ENCODE assay signal across 15 cellular contexts in genomic region chr10:79397575-79398303, GRCh38. TPM values are rescaled to one million over a fixed set of nuclear protein-coding genes. Genes with fewer than 3 reads are reported as not detected.
DNase-seq lines count a peak whose midpoint lies in the region; ATAC-seq and TF ChIP-seq lines count a peak whose summit lies in the region.
"Had no signal": no experiment of that assay in that cellular context is flagged by ENCODE, and none has a peak within 500 bp of the region (broad histone marks: within the 10 kb centered on the region; RNA-seq: fewer than 3 reads in every experiment).

No MANE protein-coding gene starts in this region.

- DNase-seq in BE2C (peak; percentile 82), astrocyte of the spinal cord (ENCODE audit: low read depth, low spot score) (peak; percentile 59), right atrium auricular region (ENCODE audit: low spot score) (no peak), NCI-H1092 (lab: John Stamatoyannopoulos, UW) (no peak), mesendoderm (no peak)
- DNase-seq in effector memory CD8-positive, alpha-beta T cell: no peak
- DNase-seq: amniotic stem cell; foreskin keratinocyte; GF-D8; NCI-H1436; stimulated activated CD4-positive, alpha-beta T cell treated with anti-CD3 and anti-CD28 coated beads, Interleukin-12 subunit alpha, Interleukin-12 subunit beta, amount 100 ng/mL, for 4 hours; stimulated activated CD8-positive, alpha-beta memory T cell treated with anti-CD3 and anti-CD28 coated beads, Interleukin-4, amount 100 ng/mL, for 48 hours had no signal

- H3K56ac ChIP-seq in mesendoderm (ENCODE audit: low read length): no peak overlapping the region

- H2AFZ ChIP-seq in parathyroid adenoma: no peak overlapping the region

- no peaks in the 10 kb centered on the region for H3K36me3 ChIP-seq in BE2C
- peaks cover 15% of the 10 kb centered on the region for H3K36me3 ChIP-seq in right atrium auricular region
- H3K36me3 ChIP-seq in parathyroid adenoma (ENCODE audit: control insufficient read depth, insufficient read depth, low read length): no peaks in the 10 kb centered on the region
- no peaks in the 10 kb centered on the region for H3K36me3 ChIP-seq in mesendoderm (ENCODE audit: control insufficient read depth, insufficient read depth, low read length)

- no CpG with 5 or more reads among the region's 17 CpGs for WGBS in mesendoderm (ENCODE audit: extremely low coverage, insufficient coverage, low lambda C conversion rate)

- H3K27me3 ChIP-seq in BE2C (no peaks in the 10 kb centered on the region), right atrium auricular region (no peaks in the 10 kb centered on the region), parathyroid adenoma (ENCODE audit: control insufficient read depth, insufficient read depth, low read length) (no peaks in the 10 kb centered on the region), mesendoderm (ENCODE audit: insufficient read depth, low read length, poor library complexity) (no peaks in the 10 kb centered on the region)

- no peak for ATAC-seq in effector memory CD8-positive, alpha-beta T cell (replicated peaks)
- ATAC-seq in HG02981 (IDR thresholded peaks at IDR 0.05; ENCODE audit: unreplicated experiment): no peak
- ATAC-seq: foreskin keratinocyte had no signal

- H3K27ac Mint-ChIP-seq in effector memory CD8-positive, alpha-beta T cell: peak overlapping the region in 1 of 2 donors; percentile 51
- H3K27ac Mint-ChIP-seq: memory B cell had no signal

- no peak overlapping the region for H3K4me3 ChIP-seq in BE2C (ENCODE audit: low read depth, low read length)
- no peak overlapping the region for H3K4me3 ChIP-seq in astrocyte of the spinal cord (ENCODE audit: low read depth, low read length)
- no peak overlapping the region for H3K4me3 ChIP-seq in right atrium auricular region
- no peak overlapping the region for H3K4me3 ChIP-seq in parathyroid adenoma (ENCODE audit: low read depth, low read length)
- no peak overlapping the region for H3K4me3 ChIP-seq in mesendoderm (ENCODE audit: low read length)

- H3K4me1 ChIP-seq in BE2C (peaks cover 10% of the 10 kb centered on the region), right atrium auricular region (peaks cover 0 to 2% of the 10 kb centered on the region in 2 donors), parathyroid adenoma (peaks cover 21% of the 10 kb centered on the region), mesendoderm (ENCODE audit: control insufficient read depth, low read depth, low read length) (peaks cover 7% of the 10 kb centered on the region)
- H3K4me1 ChIP-seq: foreskin keratinocyte had no signal

- H3K4ac ChIP-seq in mesendoderm (ENCODE audit: low read depth, low read length): no peak overlapping the region

- H2BK15ac ChIP-seq in mesendoderm (replicated peaks; ENCODE audit: low read depth): no peak overlapping the region

- H3K4me2 ChIP-seq in parathyroid adenoma (ENCODE audit: low read length): no peak overlapping the region
- no peak overlapping the region for H3K4me2 ChIP-seq in mesendoderm (ENCODE audit: low read length)

- H3K27ac ChIP-seq in right atrium auricular region (peak overlapping the region; percentile 86 to 94), parathyroid adenoma (peak overlapping the region; percentile 29), mesendoderm (ENCODE audit: low read depth, low read length) (no peak overlapping the region)
- H3K27ac ChIP-seq: foreskin keratinocyte had no signal

- no peak overlapping the region for H3K23ac ChIP-seq in mesendoderm (ENCODE audit: low read length)

- in situ Hi-C loops in astrocyte of the spinal cord (cut with HindIII; ENCODE audit: low sequenced_read_pairs): no loop called here

- no peaks in the 10 kb centered on the region for H3K9me3 Mint-ChIP-seq in effector memory CD8-positive, alpha-beta T cell
- H3K9me3 Mint-ChIP-seq: memory B cell had no signal

- H2BK120ac ChIP-seq in mesendoderm (ENCODE audit: low read depth, low read length): no peak overlapping the region

- H3K9me3 ChIP-seq in BE2C: no peaks in the 10 kb centered on the region
- no peaks in the 10 kb centered on the region for H3K9me3 ChIP-seq in right atrium auricular region
- no peaks in the 10 kb centered on the region for H3K9me3 ChIP-seq in parathyroid adenoma (ENCODE audit: control insufficient read depth, low read length)

- H2BK5ac ChIP-seq in mesendoderm (ENCODE audit: low read length): no peak overlapping the region

- peaks cover 3% of the 10 kb centered on the region for H3K79me2 ChIP-seq in parathyroid adenoma
- H3K79me2 ChIP-seq in mesendoderm (ENCODE audit: control insufficient read depth, insufficient read depth, low read length): no peaks in the 10 kb centered on the region

- H3K4me1 Mint-ChIP-seq in effector memory CD8-positive, alpha-beta T cell (ENCODE audit: low read depth in 2 of 2): peaks cover 0 to 5% of the 10 kb centered on the region in 2 donors
- H3K4me1 Mint-ChIP-seq: memory B cell had no signal

- no peak overlapping the region for H3K9ac ChIP-seq in parathyroid adenoma
- no peak overlapping the region for H3K9ac ChIP-seq in mesendoderm (ENCODE audit: low read length)

- H4K8ac ChIP-seq in mesendoderm (ENCODE audit: low read depth, low read length): no peak overlapping the region

- peaks cover 3% of the 10 kb centered on the region for H3K36me3 Mint-ChIP-seq in effector memory CD8-positive, alpha-beta T cell (ENCODE audit: insufficient read depth)

- TF ChIP-seq CTCF in BE2C (IDR thresholded peaks at IDR 0.05; ENCODE audit: low read depth, low read length) (no peak), astrocyte of the spinal cord (IDR thresholded peaks at IDR 0.05; ENCODE audit: low read depth, low read length) (no peak), right atrium auricular region (IDR thresholded peaks at IDR 0.05) (no peak), parathyroid adenoma (IDR thresholded peaks at IDR 0.05) (no peak)

- H3K18ac ChIP-seq in mesendoderm (ENCODE audit: low read length): no peak overlapping the region

- H3K79me1 ChIP-seq in mesendoderm (ENCODE audit: low read length): no peaks in the 10 kb centered on the region

- no peak overlapping the region for H4K5ac ChIP-seq in mesendoderm (ENCODE audit: low read length)

- H3K4me3 Mint-ChIP-seq in effector memory CD8-positive, alpha-beta T cell: no peak overlapping the region
- H3K4me3 Mint-ChIP-seq: memory B cell had no signal

- H3K27me3 Mint-ChIP-seq in effector memory CD8-positive, alpha-beta T cell: no peaks in the 10 kb centered on the region

- H2AK5ac ChIP-seq in mesendoderm (ENCODE audit: low read length): no peak overlapping the region

RNA-seq across cellular contexts. Expression of gene ZCCHC24, which starts 47.7 kb away (rescaled TPM):
- polyA plus RNA-seq in BE2C (2012; ENCODE audit: insufficient read depth, insufficient read length, low read depth): 5.6 TPM
- total RNA-seq in right atrium auricular region: 10 to 100 TPM; 45.6 to 85.9 TPM
- 4.7 TPM for polyA plus RNA-seq in mesendoderm (2013, experiment 1 of 2)
- 5.0 TPM for polyA plus RNA-seq in mesendoderm (2013, experiment 2 of 2)

RNA-seq across cellular contexts. Expression of gene PPIF, which starts 50.5 kb away (rescaled TPM):
- polyA plus RNA-seq in BE2C (2012; ENCODE audit: insufficient read depth, insufficient read length, low read depth): 90.4 TPM
- 10 to 100 TPM; 63.0 to 87.6 TPM for total RNA-seq in right atrium auricular region
- 82.9 TPM for polyA plus RNA-seq in mesendoderm (2013, experiment 1 of 2)
- polyA plus RNA-seq in mesendoderm (2013, experiment 2 of 2): 81.0 TPM

Comparison
In these comparisons a context has a peak if more than half of its experiments do, and no peak if none do; other contexts are left out.
1. DNase-seq: peak in BE2C (single experiment) and astrocyte of the spinal cord (single experiment); none in right atrium auricular region (single experiment), NCI-H1092 (single experiment), mesendoderm (single experiment) and effector memory CD8-positive, alpha-beta T cell (0 of 3).